In the genomic region with DNA sequence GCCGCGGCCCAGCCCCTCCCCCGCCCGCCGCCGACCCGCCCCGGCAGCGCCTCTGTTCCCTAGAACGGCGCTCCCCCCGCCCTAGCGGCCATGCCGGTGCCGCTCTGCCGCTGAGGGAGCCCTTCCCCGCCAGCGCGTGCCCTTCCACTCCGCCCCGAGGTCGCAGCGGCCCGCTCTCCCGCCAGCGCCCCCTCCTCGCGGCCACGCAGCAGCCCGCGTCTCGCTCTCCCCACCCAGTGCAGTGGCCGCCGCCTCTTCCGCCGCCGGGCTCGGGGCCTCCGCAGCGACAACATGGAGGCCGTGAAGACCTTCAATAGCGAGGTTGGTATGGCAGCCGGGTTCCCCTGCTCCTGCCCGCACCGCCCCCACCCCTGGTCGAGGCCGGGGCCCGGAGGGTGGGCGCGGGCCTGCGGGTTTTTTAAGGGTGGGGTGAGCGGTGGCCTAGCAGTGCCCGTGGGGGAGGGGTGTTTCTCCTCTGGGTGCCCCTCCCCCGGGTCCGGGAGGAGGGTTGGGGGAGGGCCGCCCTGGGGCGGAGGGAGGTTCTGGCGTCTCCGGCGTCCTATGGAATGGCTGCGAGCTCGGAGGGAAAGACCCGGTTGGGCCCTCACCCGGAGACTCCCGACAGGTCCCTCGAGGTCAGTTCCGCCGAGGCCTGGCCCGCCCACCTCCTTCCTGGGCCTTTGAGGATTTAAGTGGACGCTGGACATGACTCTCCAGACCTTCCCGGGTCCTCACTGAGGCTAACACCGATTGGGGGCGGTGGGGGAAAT, we compare ENCODE assay signal across 8 cellular contexts. TPM values are rescaled to one million over a fixed set of nuclear protein-coding genes. Genes with fewer than 3 reads are reported as not detected.
DNase-seq lines count a peak whose midpoint lies in the region; TF ChIP-seq lines count a peak whose summit lies in the region.

No MANE protein-coding gene starts in this region.

- in situ Hi-C loops in SK-MEL-5 (cut with HindIII; ENCODE audit: low pct_unique_long_range_greater_than_20kb, low sequenced_read_pairs) = no loop called here

- H3K27ac ChIP-seq in neutrophil (peak overlapping the region; percentile 99), substantia nigra (ENCODE audit: low read depth, low read length, poor library complexity, severe bottlenecking) (peak overlapping the region; percentile 97)

- H3K4me1 ChIP-seq in neutrophil (ENCODE audit: control insufficient read depth in 1 of 2, insufficient read depth in 1 of 2, low read depth in 1 of 2, low read length in 1 of 2) = peaks cover 52 to 53% of the 10 kb centered on the region in 2 experiments

- peaks cover 43% of the 10 kb centered on the region for H3K4me1 Mint-ChIP-seq in HFFc6 (ENCODE audit: low read depth)
- peaks cover 48% of the 10 kb centered on the region for H3K4me1 Mint-ChIP-seq in activated naive CD4-positive, alpha-beta T cell treated with anti-CD3 and anti-CD28 coated beads, Interleukin-2, amount 10 ng/mL, durations not matched to agents 7 days and 5 days

- peak overlapping the region; percentile 90 for H3K27ac Mint-ChIP-seq in HFFc6
- peak overlapping the region; percentile 91 for H3K27ac Mint-ChIP-seq in activated naive CD4-positive, alpha-beta T cell treated with anti-CD3 and anti-CD28 coated beads, Interleukin-2, amount 10 ng/mL, durations not matched to agents 7 days and 5 days

- H3K9me3 ChIP-seq in neutrophil = no peaks in the 10 kb centered on the region

- DNase-seq in GM04503 (ENCODE audit: low read depth) (peak; percentile 82), HFFc6 (peak; percentile 95), NAMALWA (ENCODE audit: low spot score) (peak; percentile 89), SK-MEL-5 (ENCODE audit: low read depth, low spot score) (peak; percentile 95), germinal center (ENCODE audit: low spot score) (peak; percentile 90), substantia nigra (lab: John Stamatoyannopoulos, UW) (peak; percentile 82 to 99 (median 95))
- DNase-seq in activated naive CD4-positive, alpha-beta T cell treated with anti-CD3 and anti-CD28 coated beads, Interleukin-2, amount 10 ng/mL, durations not matched to agents 7 days and 5 days = peak; percentile 94

- H3K27me3 ChIP-seq in neutrophil = no peaks in the 10 kb centered on the region

- H3K9me3 Mint-ChIP-seq in HFFc6 = no peaks in the 10 kb centered on the region
- H3K9me3 Mint-ChIP-seq in activated naive CD4-positive, alpha-beta T cell treated with anti-CD3 and anti-CD28 coated beads, Interleukin-2, amount 10 ng/mL, durations not matched to agents 7 days and 5 days = no peaks in the 10 kb centered on the region

- H3K4me3 Mint-ChIP-seq in HFFc6 = peak overlapping the region; percentile 97
- peak overlapping the region; percentile 89 for H3K4me3 Mint-ChIP-seq in activated naive CD4-positive, alpha-beta T cell treated with anti-CD3 and anti-CD28 coated beads, Interleukin-2, amount 10 ng/mL, durations not matched to agents 7 days and 5 days

- TF ChIP-seq CTCF in HFFc6 (IDR thresholded peaks at IDR 0.05) (no peak; the same call in 1 of the 2 replicates), neutrophil (IDR thresholded peaks at IDR 0.05) (no peak)

- H3K36me3 Mint-ChIP-seq in HFFc6 (ENCODE audit: low read depth) = peaks cover 7% of the 10 kb centered on the region
- peaks cover 11% of the 10 kb centered on the region for H3K36me3 Mint-ChIP-seq in activated naive CD4-positive, alpha-beta T cell treated with anti-CD3 and anti-CD28 coated beads, Interleukin-2, amount 10 ng/mL, durations not matched to agents 7 days and 5 days

- CTCF ChIA-PET in activated naive CD4-positive, alpha-beta T cell treated with anti-CD3 and anti-CD28 coated beads, Interleukin-2, amount 10 ng/mL, durations not matched to agents 7 days and 5 days (lab: Charles Lee) = interaction anchor here (0.6 kb wide), 1 partner anchor 493 kb away, joined by 3 read pairs; no protein-coding TSS in a partner anchor

- peak overlapping the region; percentile 90 to 93 for H3K4me3 ChIP-seq in neutrophil (ENCODE audit: low read depth in 1 of 2, low read length in 1 of 2)

- peaks cover 2% of the 10 kb centered on the region; the same call in 1 of the 2 replicates for H3K27me3 Mint-ChIP-seq in HFFc6 (ENCODE audit: insufficient read depth)
- H3K27me3 Mint-ChIP-seq in activated naive CD4-positive, alpha-beta T cell treated with anti-CD3 and anti-CD28 coated beads, Interleukin-2, amount 10 ng/mL, durations not matched to agents 7 days and 5 days = no peaks in the 10 kb centered on the region

- peaks cover 5% of the 10 kb centered on the region for H3K36me3 ChIP-seq in neutrophil

RNA-seq across cellular contexts. Expression of a gene that starts 0.6 kb away (rescaled TPM):
- 10 to 100 TPM; 35.2 to 43.3 (median 38.4) TPM for total RNA-seq in HFFc6 (2021; fragmentation: NEBNext Ultra II Directional; extraction: Animal tissue kit (Norgen Biotek cat#: 25700))
- 16.6 and 17.1 TPM in 2 replicates for total RNA-seq in SK-MEL-5 (2014; rRNA removed; shearing (Covaris generic))
- 17.3 and 23.3 TPM in 2 replicates for polyA plus RNA-seq in SK-MEL-5 (2015; cell fraction: cytosol; rRNA removed)
- polyA plus RNA-seq in SK-MEL-5 (2015; cell fraction: nucleus; rRNA removed) = 23.2 and 26.8 TPM in 2 replicates

Comparison
In these comparisons a context has a peak if more than half of its experiments do, and no peak if none do; other contexts are left out.
1. Peak in every context shown above with its lines: DNase-seq, H3K4me3 ChIP-seq and H3K27ac ChIP-seq.